27 cellular contexts compared by ENCODE assay signal in genomic region chr1:92840600-92840999, GRCh38. TPM values are rescaled to one million over a fixed set of nuclear protein-coding genes. Genes with fewer than 3 reads are reported as not detected.
DNase-seq lines count a peak whose midpoint lies in the region; ATAC-seq and TF ChIP-seq lines count a peak whose summit lies in the region.
"Had no signal": no experiment of that assay in that cellular context is flagged by ENCODE, and none has a peak within 500 bp of the region (broad histone marks: within the 10 kb centered on the region; RNA-seq: fewer than 3 reads in every experiment).

No MANE protein-coding gene starts in this region.

- H3K4me1 ChIP-seq in CD8-positive, alpha-beta T cell (ENCODE audit: insufficient read depth, low read length), result peaks cover 38% of the 10 kb centered on the region
- peaks cover 9 to 33% of the 10 kb centered on the region in 2 donors for H3K4me1 ChIP-seq in naive thymus-derived CD4-positive, alpha-beta T cell (ENCODE audit: control insufficient read depth in 2 of 2, insufficient read depth in 2 of 2, low read length in 2 of 2)

- H3K4me1 Mint-ChIP-seq in CD8-positive, alpha-beta T cell (ENCODE audit: low read depth), result peaks cover 53% of the 10 kb centered on the region
- peaks cover 44% of the 10 kb centered on the region for H3K4me1 Mint-ChIP-seq in HFFc6 (ENCODE audit: low read depth)
- H3K4me1 Mint-ChIP-seq in activated naive CD8-positive, alpha-beta T cell treated with anti-CD3 and anti-CD28 coated beads, Interleukin-2, amount 50 U/mL, for 24 hours, result peaks cover 54% of the 10 kb centered on the region
- peaks cover 27 to 54% (median 51%) of the 10 kb centered on the region in 7 donors for H3K4me1 Mint-ChIP-seq in naive thymus-derived CD4-positive, alpha-beta T cell

- H3K36me3 ChIP-seq in CD8-positive, alpha-beta T cell (ENCODE audit: insufficient read depth, low read length), result peaks cover 62% of the 10 kb centered on the region
- peaks cover 19 to 76% (median 54%) of the 10 kb centered on the region in 3 experiments for H3K36me3 ChIP-seq in naive thymus-derived CD4-positive, alpha-beta T cell (ENCODE audit: control insufficient read depth in 2 of 3, insufficient read depth in 3 of 3, low read length in 3 of 3)

- H3K36me3 Mint-ChIP-seq in CD8-positive, alpha-beta T cell, result peaks cover 83% of the 10 kb centered on the region
- peaks cover 61% of the 10 kb centered on the region for H3K36me3 Mint-ChIP-seq in HFFc6 (ENCODE audit: low read depth)
- peaks cover 80% of the 10 kb centered on the region for H3K36me3 Mint-ChIP-seq in activated naive CD8-positive, alpha-beta T cell treated with anti-CD3 and anti-CD28 coated beads, Interleukin-2, amount 50 U/mL, for 24 hours (ENCODE audit: low read depth)
- peaks cover 7 to 59% (median 43%) of the 10 kb centered on the region in 5 donors for H3K36me3 Mint-ChIP-seq in naive thymus-derived CD4-positive, alpha-beta T cell

- H3K27me3 ChIP-seq in CD8-positive, alpha-beta T cell (ENCODE audit: insufficient read depth, low read length), result no peaks in the 10 kb centered on the region
- H3K27me3 ChIP-seq in naive thymus-derived CD4-positive, alpha-beta T cell (ENCODE audit: control insufficient read depth in 2 of 2, insufficient read depth in 2 of 2, low read length in 2 of 2), result no peaks in the 10 kb centered on the region
- H3K27me3 ChIP-seq: BLaER1 treated with 17β-estradiol and CSF1 and Interleukin-3, amounts not matched to agents 10 nM and 100 nM; Peyer's patch; suprapubic skin; upper lobe of left lung had no signal

- CTCF ChIA-PET in CD8-positive, alpha-beta T cell (lab: Charles Lee), result interaction anchor here (1.2 kb wide), 1 partner anchor 10 kb away, joined by 4 read pairs; no protein-coding TSS in a partner anchor
- CTCF ChIA-PET in naive thymus-derived CD4-positive, alpha-beta T cell (lab: Charles Lee), result interaction anchor here (1.1 kb wide), 1 partner anchor 7 kb away, joined by 4 read pairs; no protein-coding TSS in a partner anchor

- peak overlapping the region; percentile 5 for H3K4me3 Mint-ChIP-seq in CD8-positive, alpha-beta T cell
- H3K4me3 Mint-ChIP-seq in HFFc6, result no peak overlapping the region
- peak overlapping the region; percentile 36 for H3K4me3 Mint-ChIP-seq in activated naive CD8-positive, alpha-beta T cell treated with anti-CD3 and anti-CD28 coated beads, Interleukin-2, amount 50 U/mL, for 24 hours
- no peak overlapping the region for H3K4me3 Mint-ChIP-seq in naive thymus-derived CD4-positive, alpha-beta T cell
- H3K4me3 Mint-ChIP-seq: activated CD4-positive, alpha-beta T cell treated with anti-CD3 and anti-CD28 coated beads for 36 hours; activated naive CD8-positive, alpha-beta T cell treated with anti-CD3 and anti-CD28 coated beads, Interleukin-2, amount 10 ng/mL, durations not matched to agents 7 days and 5 days; activated T-helper 1 cell treated with anti-CD3 and anti-CD28 coated beads, Interleukin-12 subunit alpha, Interleukin-12 subunit beta, Interleukin-2, Interleukin-4 antibody, amounts not matched to agents 30 ng/mL and 10 ng/mL and 1 ng/mL, durations not matched to agents 14 hours and 24 hours and 36 hours; nephron had no signal

- H3K27ac ChIP-seq in CD8-positive, alpha-beta T cell (ENCODE audit: low read depth, low read length), result no peak overlapping the region
- H3K27ac ChIP-seq in naive thymus-derived CD4-positive, alpha-beta T cell (ENCODE audit: low read depth, low read length), result peak overlapping the region; percentile 41
- no peak overlapping the region for H3K27ac ChIP-seq in substantia nigra (ENCODE audit: low read depth, low read length, poor library complexity, severe bottlenecking)
- H3K27ac ChIP-seq: BLaER1 treated with 17β-estradiol and CSF1 and Interleukin-3, amounts not matched to agents 10 nM and 100 nM; Peyer's patch; suprapubic skin; upper lobe of left lung had no signal

- TF ChIP-seq CTCF in CD8-positive, alpha-beta T cell (IDR thresholded peaks at IDR 0.05), result no peak
- no peak for TF ChIP-seq CTCF in HFFc6 (IDR thresholded peaks at IDR 0.05)

- peak; percentile 39 for ATAC-seq in CD8-positive, alpha-beta T cell
- ATAC-seq in activated naive CD8-positive, alpha-beta T cell treated with anti-CD3 and anti-CD28 coated beads, Interleukin-2, amount 50 U/mL, for 24 hours, result no peak
- ATAC-seq in naive thymus-derived CD4-positive, alpha-beta T cell, result peak; percentile 74
- ATAC-seq in HG03095 (IDR thresholded peaks at IDR 0.05; ENCODE audit: unreplicated experiment) (no peak), HG03039 (IDR thresholded peaks at IDR 0.05; ENCODE audit: unreplicated experiment) (no peak)
- ATAC-seq: activated CD4-positive, alpha-beta T cell treated with anti-CD3 and anti-CD28 coated beads for 36 hours had no signal

- H3K9me3 Mint-ChIP-seq in CD8-positive, alpha-beta T cell, result no peaks in the 10 kb centered on the region
- no peaks in the 10 kb centered on the region for H3K9me3 Mint-ChIP-seq in HFFc6
- H3K9me3 Mint-ChIP-seq in activated naive CD8-positive, alpha-beta T cell treated with anti-CD3 and anti-CD28 coated beads, Interleukin-2, amount 50 U/mL, for 24 hours, result no peaks in the 10 kb centered on the region
- H3K9me3 Mint-ChIP-seq in naive thymus-derived CD4-positive, alpha-beta T cell, result no peaks in the 10 kb centered on the region
- H3K9me3 Mint-ChIP-seq: activated naive CD8-positive, alpha-beta T cell treated with anti-CD3 and anti-CD28 coated beads, Interleukin-2, amount 10 ng/mL, durations not matched to agents 7 days and 5 days; activated T-helper 1 cell treated with anti-CD3 and anti-CD28 coated beads, Interleukin-12 subunit alpha, Interleukin-12 subunit beta, Interleukin-2, Interleukin-4 antibody, amounts not matched to agents 30 ng/mL and 10 ng/mL and 1 ng/mL, durations not matched to agents 14 hours and 24 hours and 36 hours; nephron had no signal

- DNase-seq in CD8-positive, alpha-beta T cell, result no peak
- no peak for DNase-seq in HFFc6
- no peak for DNase-seq in activated naive CD8-positive, alpha-beta T cell treated with anti-CD3 and anti-CD28 coated beads, Interleukin-2, amount 50 U/mL, for 24 hours
- no peak for DNase-seq in naive thymus-derived CD4-positive, alpha-beta T cell
- DNase-seq in substantia nigra (lab: John Stamatoyannopoulos, UW), result no peak
- DNase-seq: activated CD4-positive, alpha-beta T cell treated with anti-CD3 and anti-CD28 coated beads for 36 hours; activated naive CD8-positive, alpha-beta T cell treated with anti-CD3 and anti-CD28 coated beads, Interleukin-2, amount 10 ng/mL, durations not matched to agents 7 days and 5 days; cortex of kidney; DMS79 treated with DMSO at 0.1 percent for 48 hours; effector memory CD4-positive, alpha-beta T cell; GDM1; islet precursor cell; midbrain; NCI-H1048; NCI-H1694; NCI-H446 treated with DMSO at 0.1 percent for 48 hours; NCI-H774; Peyer's patch; SHP77; stimulated activated CD4-positive, alpha-beta T cell treated with anti-CD3 and anti-CD28 coated beads, Interleukin-4, amount 100 ng/mL, for 1 hour; upper lobe of left lung had no signal

- POLR2A ChIA-PET in CD8-positive, alpha-beta T cell (lab: Charles Lee), result interaction anchor here (0.6 to 1.0 kb wide), 2 partner anchors 9 to 18 kb away, joined by 6 read pairs; partner anchors contain the start of gene RPL5
- POLR2A ChIA-PET in naive thymus-derived CD4-positive, alpha-beta T cell (lab: Charles Lee), result interaction anchor here (0.9 kb wide), 1 partner anchor 8 kb away, joined by 8 read pairs; the partner anchor contains the start of gene RPL5

- no peak overlapping the region for H3K4me3 ChIP-seq in CD8-positive, alpha-beta T cell (ENCODE audit: low read depth, low read length)
- no peak overlapping the region for H3K4me3 ChIP-seq in naive thymus-derived CD4-positive, alpha-beta T cell (ENCODE audit: low read length)
- H3K4me3 ChIP-seq: BLaER1 treated with 17β-estradiol and CSF1 and Interleukin-3, amounts not matched to agents 10 nM and 100 nM; Peyer's patch; suprapubic skin; upper lobe of left lung had no signal

- no peaks in the 10 kb centered on the region for H3K9me3 ChIP-seq in CD8-positive, alpha-beta T cell (ENCODE audit: low read length)
- no peaks in the 10 kb centered on the region for H3K9me3 ChIP-seq in naive thymus-derived CD4-positive, alpha-beta T cell (ENCODE audit: control insufficient read depth in 2 of 3, low read length in 3 of 3)
- H3K9me3 ChIP-seq: BLaER1 treated with 17β-estradiol and CSF1 and Interleukin-3, amounts not matched to agents 10 nM and 100 nM; Peyer's patch; suprapubic skin; upper lobe of left lung had no signal

- no peaks in the 10 kb centered on the region for H3K27me3 Mint-ChIP-seq in CD8-positive, alpha-beta T cell (ENCODE audit: low read depth)
- H3K27me3 Mint-ChIP-seq in HFFc6 (ENCODE audit: insufficient read depth), result no peaks in the 10 kb centered on the region
- H3K27me3 Mint-ChIP-seq in activated naive CD8-positive, alpha-beta T cell treated with anti-CD3 and anti-CD28 coated beads, Interleukin-2, amount 50 U/mL, for 24 hours, result no peaks in the 10 kb centered on the region
- H3K27me3 Mint-ChIP-seq in naive thymus-derived CD4-positive, alpha-beta T cell, result no peaks in the 10 kb centered on the region
- H3K27me3 Mint-ChIP-seq: activated CD4-positive, alpha-beta T cell treated with anti-CD3 and anti-CD28 coated beads for 36 hours; activated naive CD8-positive, alpha-beta T cell treated with anti-CD3 and anti-CD28 coated beads, Interleukin-2, amount 10 ng/mL, durations not matched to agents 7 days and 5 days had no signal

- intact Hi-C loops in CD8-positive, alpha-beta T cell (cut with DNase I, micrococcal nuclease), result loop anchor here in 1 of 2 experiments (5.0 kb wide), 1 partner anchor 242 kb away; no protein-coding TSS in a partner anchor
- intact Hi-C loops in naive thymus-derived CD4-positive, alpha-beta T cell (cut with micrococcal nuclease), result no loop called here

- peak overlapping the region; percentile 73 for H3K27ac Mint-ChIP-seq in CD8-positive, alpha-beta T cell
- peak overlapping the region; percentile 32; the same call in 1 of the 2 replicates for H3K27ac Mint-ChIP-seq in HFFc6
- H3K27ac Mint-ChIP-seq in activated naive CD8-positive, alpha-beta T cell treated with anti-CD3 and anti-CD28 coated beads, Interleukin-2, amount 50 U/mL, for 24 hours, result peak overlapping the region; percentile 55
- peak overlapping the region in 6 of 9 donors; percentile 16 to 73 (median 44) for H3K27ac Mint-ChIP-seq in naive thymus-derived CD4-positive, alpha-beta T cell
- H3K27ac Mint-ChIP-seq: activated naive CD8-positive, alpha-beta T cell treated with anti-CD3 and anti-CD28 coated beads, Interleukin-2, amount 10 ng/mL, durations not matched to agents 7 days and 5 days; nephron had no signal

RNA-seq across cellular contexts. Expression of gene RPL5, which starts 8.8 kb away (rescaled TPM):
- 1,000 to 10,000 TPM; 1,826 to 1,914 TPM for total RNA-seq in CD8-positive, alpha-beta T cell
- 1,000 to 10,000 TPM in 1 of 6 experiments, 100 to 1,000 TPM in 5; 851 to 1,006 (median 921) TPM for total RNA-seq in HFFc6 (2021; fragmentation: NEBNext Ultra II Directional; extraction: Animal tissue kit (Norgen Biotek cat#: 25700))
- total RNA-seq in naive thymus-derived CD4-positive, alpha-beta T cell, result 1,000 to 10,000 TPM in 4 of 5 experiments, 100 to 1,000 TPM in 1; 764 to 1,693 (median 1,596) TPM
- 1,000 to 10,000 TPM; 3,012 to 3,358 TPM for polyA plus RNA-seq in naive thymus-derived CD4-positive, alpha-beta T cell

RNA-seq across cellular contexts. Expression of gene EVI5, which starts 55.7 kb away (rescaled TPM):
- 1 to 10 TPM in 1 of 2 experiments, under 1 TPM in 1; 0.25 to 1.2 TPM for total RNA-seq in CD8-positive, alpha-beta T cell
- total RNA-seq in HFFc6 (2021; fragmentation: NEBNext Ultra II Directional; extraction: Animal tissue kit (Norgen Biotek cat#: 25700)), result 10 to 100 TPM; 31.7 to 43.7 (median 34.0) TPM
- total RNA-seq in naive thymus-derived CD4-positive, alpha-beta T cell, result 10 to 100 TPM in 1 of 5 experiments, 1 to 10 TPM in 3, under 1 TPM in 1; 0.97 to 12.3 (median 2.2) TPM
- polyA plus RNA-seq in naive thymus-derived CD4-positive, alpha-beta T cell, result under 1 TPM; 0.20 to 0.33 TPM

Comparison
In these comparisons a context has a peak if more than half of its experiments do, and no peak if none do; other contexts are left out.
1. ATAC-seq: peak in CD8-positive, alpha-beta T cell (single experiment) and naive thymus-derived CD4-positive, alpha-beta T cell (single experiment); none in activated naive CD8-positive, alpha-beta T cell treated with anti-CD3 and anti-CD28 coated beads, Interleukin-2, amount 50 U/mL, for 24 hours (single experiment), HG03095 (single experiment) and HG03039 (single experiment).
2. H3K4me3 Mint-ChIP-seq: peak in CD8-positive, alpha-beta T cell (single experiment) and activated naive CD8-positive, alpha-beta T cell treated with anti-CD3 and anti-CD28 coated beads, Interleukin-2, amount 50 U/mL, for 24 hours (single experiment); none in HFFc6 (single experiment) and naive thymus-derived CD4-positive, alpha-beta T cell (0 of 10).
3. Peak in every context shown above with its lines, with median percentiles within 50 percentile points of each other: H3K27ac Mint-ChIP-seq.